In the genomic region with DNA sequence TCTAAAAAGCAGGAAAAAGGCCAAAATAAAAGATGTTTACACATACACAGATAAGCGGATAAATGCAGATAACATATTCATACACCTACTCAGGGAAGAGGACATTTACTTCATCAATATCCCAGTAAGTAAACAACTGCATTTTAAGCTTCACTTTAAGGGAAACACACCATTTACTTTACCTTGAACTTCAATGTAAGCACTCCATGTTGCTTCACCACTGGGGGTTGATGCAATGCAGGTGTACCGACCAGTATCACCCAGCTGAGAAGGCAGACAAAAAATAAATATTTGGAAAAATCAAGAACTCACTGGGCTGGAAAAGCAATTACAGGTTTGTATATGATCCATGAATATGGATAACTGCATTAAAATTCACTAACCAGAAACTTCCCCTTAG, we compare ENCODE assay signal across 19 cellular contexts.
DNase-seq lines count a peak whose midpoint lies in the region; ATAC-seq and TF ChIP-seq lines count a peak whose summit lies in the region.
"Had no signal": no experiment of that assay in that cellular context is flagged by ENCODE, and none has a peak within 500 bp of the region (broad histone marks: within the 10 kb centered on the region; RNA-seq: fewer than 3 reads in every experiment).

No MANE protein-coding gene starts in this region.

- DNase-seq in NCI-H1105 treated with DMSO at 0.1 percent for 48 hours (lab: John Stamatoyannopoulos, UW) (peak; percentile 39), NCI-H1105 (lab: John Stamatoyannopoulos, UW) (no peak), DMS53 treated with DMSO at 0.1 percent for 48 hours (lab: John Stamatoyannopoulos, UW; ENCODE audit: unreplicated experiment) (peak; percentile 27), NCI-H510A (lab: John Stamatoyannopoulos, UW) (peak; percentile 19), glutamatergic neuron (no peak), activated gamma-delta T cell treated with Interleukin-2 at 50 U/mL for 16 hours (no peak), Caco-2 (no peak)
- DNase-seq: 8988T; BE2C; CD4-positive, alpha-beta T cell; DND-41; HCEC 1CT; MV-4-11; NCI-H187; NCI-H774 had no signal

- H3K4me1 Mint-ChIP-seq in glutamatergic neuron (ENCODE audit: low read depth, unreplicated experiment) (peaks cover 22% of the 10 kb centered on the region), Caco-2 (ENCODE audit: low read depth, unreplicated experiment) (no peaks in the 10 kb centered on the region)

- no peaks in the 10 kb centered on the region for H3K9me3 ChIP-seq in Caco-2
- H3K9me3 ChIP-seq: BE2C had no signal

- H3K4me3 Mint-ChIP-seq in glutamatergic neuron (ENCODE audit: unreplicated experiment) (peak overlapping the region; percentile 70), Caco-2 (ENCODE audit: unreplicated experiment) (no peak overlapping the region)
- H3K4me3 Mint-ChIP-seq: CD4-positive, alpha-beta T cell had no signal

- no peak for ATAC-seq in HG02885 (IDR thresholded peaks at IDR 0.05; ENCODE audit: poor library complexity, unreplicated experiment)
- ATAC-seq: K562, Panc1 had no signal

- intact Hi-C loops in Caco-2 (cut with micrococcal nuclease; ENCODE audit: unreplicated experiment), result no loop called here

- POLR2A ChIA-PET in Caco-2 (lab: Charles Lee), result no interaction called here

- no peaks in the 10 kb centered on the region for H3K36me3 ChIP-seq in Caco-2 (ENCODE audit: control insufficient read depth, insufficient read depth, low read length)
- H3K36me3 ChIP-seq: BE2C had no signal

- no peaks in the 10 kb centered on the region for H3K4me1 ChIP-seq in Caco-2
- H3K4me1 ChIP-seq: BE2C had no signal

- H3K9me3 Mint-ChIP-seq in glutamatergic neuron (ENCODE audit: unreplicated experiment), result peaks cover 7% of the 10 kb centered on the region
- no peaks in the 10 kb centered on the region for H3K9me3 Mint-ChIP-seq in Caco-2 (ENCODE audit: unreplicated experiment)
- H3K9me3 Mint-ChIP-seq: CD4-positive, alpha-beta T cell had no signal

- no peak overlapping the region for H3K4me3 ChIP-seq in Caco-2 (ENCODE audit: low read depth, low read length)
- H3K4me3 ChIP-seq: K562, SK-N-MC had no signal

- H3K27me3 ChIP-seq in Caco-2 (replicated peaks; ENCODE audit: control insufficient read depth, insufficient read depth, low read length), result no peaks in the 10 kb centered on the region
- H3K27me3 ChIP-seq: BE2C had no signal

- no peak for TF ChIP-seq CTCF in glutamatergic neuron (IDR thresholded peaks at IDR 0.05; ENCODE audit: partially characterized antibody, unreplicated experiment)
- no peak for TF ChIP-seq CTCF in Caco-2 (IDR thresholded peaks at IDR 0.05; ENCODE audit: insufficient read depth in 1 of 2, low read depth in 1 of 2, low read length in 1 of 2, severe bottlenecking in 1 of 2, unreplicated experiment in 1 of 2)

- H3K27me3 Mint-ChIP-seq in glutamatergic neuron (ENCODE audit: unreplicated experiment) (peaks cover 7% of the 10 kb centered on the region), Caco-2 (ENCODE audit: insufficient read depth, unreplicated experiment) (no peaks in the 10 kb centered on the region)
- H3K27me3 Mint-ChIP-seq: CD4-positive, alpha-beta T cell had no signal

- H3K36me3 Mint-ChIP-seq in glutamatergic neuron (ENCODE audit: unreplicated experiment) (peaks cover 9% of the 10 kb centered on the region), Caco-2 (ENCODE audit: insufficient read depth, unreplicated experiment) (no peaks in the 10 kb centered on the region)

- CTCF ChIA-PET in Caco-2 (lab: Charles Lee), result no interaction called here

- H3K27ac Mint-ChIP-seq in glutamatergic neuron (ENCODE audit: unreplicated experiment) (peak overlapping the region; percentile 89), Caco-2 (ENCODE audit: unreplicated experiment) (no peak overlapping the region)
- H3K27ac Mint-ChIP-seq: CD4-positive, alpha-beta T cell had no signal

- BruUV-seq in Caco-2 (replicated peaks; lab: Mats Ljungman, UMichigan), result no TSS peak

Comparison
In these comparisons a context has a peak if more than half of its experiments do, and no peak if none do; other contexts are left out.
1. DNase-seq: peak in NCI-H1105 treated with DMSO at 0.1 percent for 48 hours (single experiment), DMS53 treated with DMSO at 0.1 percent for 48 hours (single experiment) and NCI-H510A (single experiment); none in NCI-H1105 (single experiment), glutamatergic neuron (single experiment), activated gamma-delta T cell treated with Interleukin-2 at 50 U/mL for 16 hours (single experiment) and Caco-2 (0 of 2).